Comparison of ENCODE assay signal across 8 cellular contexts in genomic region chr2:27379383-27379839, GRCh38. TPM values are rescaled to one million over a fixed set of nuclear protein-coding genes. Genes with fewer than 3 reads are reported as not detected.
DNase-seq lines count a peak whose midpoint lies in the region; ATAC-seq and TF ChIP-seq lines count a peak whose summit lies in the region.

No MANE protein-coding gene starts in this region.

- no peak for TF ChIP-seq EP300 in stomach (IDR thresholded peaks at IDR 0.05)

- ATAC-seq in GM21737 (IDR thresholded peaks at IDR 0.05; ENCODE audit: unreplicated experiment), result no peak
- ATAC-seq in HG03457 (IDR thresholded peaks at IDR 0.05; ENCODE audit: unreplicated experiment), result no peak

- intact Hi-C loops in stomach (cut with DNase I; ENCODE audit: low total_unique reads), result no loop called here

- peaks cover 63% of the 10 kb centered on the region for H3K36me3 ChIP-seq in iPS-15b (ENCODE audit: control insufficient read depth, insufficient read depth, low read length)
- peaks cover 53 to 76% (median 73%) of the 10 kb centered on the region in 4 donors for H3K36me3 ChIP-seq in stomach

- no peaks in the 10 kb centered on the region for H3K9me3 ChIP-seq in iPS-15b (ENCODE audit: control insufficient read depth, insufficient read depth, low read length)
- no peaks in the 10 kb centered on the region for H3K9me3 ChIP-seq in stomach

- no peak for TF ChIP-seq POLR2A in stomach (IDR thresholded peaks at IDR 0.05)

- H3K27me3 ChIP-seq in iPS-15b (ENCODE audit: control insufficient read depth, insufficient read depth, low read length) (no peaks in the 10 kb centered on the region), stomach (no peaks in the 10 kb centered on the region)

- H3K4me1 ChIP-seq in iPS-15b (ENCODE audit: control insufficient read depth, insufficient read depth, low read length) (peaks cover 9% of the 10 kb centered on the region), stomach (peaks cover 23 to 46% (median 41%) of the 10 kb centered on the region in 4 donors)

- peak; percentile 32 for DNase-seq in NOMO-1 treated with DMSO at 0.1 percent for 48 hours (lab: John Stamatoyannopoulos, UW; ENCODE audit: unreplicated experiment)
- DNase-seq in NOMO-1 treated with dmso at 0.1 percent for 144 hours (lab: John Stamatoyannopoulos, UW; ENCODE audit: unreplicated experiment), result no peak
- DNase-seq in activated CD4-positive, alpha-beta memory T cell treated with anti-CD3 and anti-CD28 coated beads, Interleukin-2, amount 10 ng/mL, durations not matched to agents 7 days and 5 days, result no peak
- DNase-seq in stomach, result no peak
- no peak for DNase-seq in activated CD8-positive, alpha-beta memory T cell treated with anti-CD3 and anti-CD28 coated beads, Interleukin-2, amount 50 U/mL, for 4 hours

- TF ChIP-seq CTCF in stomach (IDR thresholded peaks at IDR 0.05), result no peak

- peak overlapping the region; percentile 97 for H3K9ac ChIP-seq in iPS-15b (ENCODE audit: low read depth, low read length)

- peak overlapping the region in 4 of 5 donors; percentile 91 to 99 (median 94) for H3K27ac ChIP-seq in stomach

- WGBS in stomach, 5 donors, result 40 to 59% (median 55%) methylated on average over 2 of the region's 2 CpGs

- peak overlapping the region; percentile 87 for H3K4me3 Mint-ChIP-seq in activated CD4-positive, alpha-beta memory T cell treated with anti-CD3 and anti-CD28 coated beads, Interleukin-2, amount 10 ng/mL, durations not matched to agents 7 days and 5 days

- CTCF ChIA-PET in activated CD4-positive, alpha-beta memory T cell treated with anti-CD3 and anti-CD28 coated beads, Interleukin-2, amount 10 ng/mL, durations not matched to agents 7 days and 5 days (lab: Charles Lee), result interaction anchor here (1.0 to 3.4 kb wide), 7 partner anchors 8 to 304 kb away, joined by 3 to 14 read pairs (median 6); partner anchors contain the start of genes EIF2B4, GTF3C2 and SNX17

- peaks cover 84% of the 10 kb centered on the region for H3K36me3 Mint-ChIP-seq in activated CD4-positive, alpha-beta memory T cell treated with anti-CD3 and anti-CD28 coated beads, Interleukin-2, amount 10 ng/mL, durations not matched to agents 7 days and 5 days (ENCODE audit: low read depth)

- no peaks in the 10 kb centered on the region for H3K27me3 Mint-ChIP-seq in activated CD4-positive, alpha-beta memory T cell treated with anti-CD3 and anti-CD28 coated beads, Interleukin-2, amount 10 ng/mL, durations not matched to agents 7 days and 5 days

- H3K27ac Mint-ChIP-seq in activated CD4-positive, alpha-beta memory T cell treated with anti-CD3 and anti-CD28 coated beads, Interleukin-2, amount 10 ng/mL, durations not matched to agents 7 days and 5 days, result peak overlapping the region; percentile 92

- peaks cover 37% of the 10 kb centered on the region for H3K4me1 Mint-ChIP-seq in activated CD4-positive, alpha-beta memory T cell treated with anti-CD3 and anti-CD28 coated beads, Interleukin-2, amount 10 ng/mL, durations not matched to agents 7 days and 5 days

- POLR2A ChIA-PET in activated CD4-positive, alpha-beta memory T cell treated with anti-CD3 and anti-CD28 coated beads, Interleukin-2, amount 10 ng/mL, durations not matched to agents 7 days and 5 days (lab: Charles Lee), result interaction anchor here (0.7 to 5.1 kb wide), 13 partner anchors 9 to 404 kb away, joined by 3 to 96 read pairs (median 10); partner anchors contain the start of genes CCDC121, EIF2B4, GPN1 and GTF3C2

- H3K9me3 Mint-ChIP-seq in activated CD4-positive, alpha-beta memory T cell treated with anti-CD3 and anti-CD28 coated beads, Interleukin-2, amount 10 ng/mL, durations not matched to agents 7 days and 5 days, result no peaks in the 10 kb centered on the region

- peak overlapping the region; percentile 95 for H3K4me3 ChIP-seq in iPS-15b (ENCODE audit: low read depth, low read length)
- H3K4me3 ChIP-seq in stomach, result peak overlapping the region; percentile 71 to 83 (median 76)

RNA-seq across cellular contexts. Expression of gene ZNF513, which starts 1.1 kb away (rescaled TPM):
- 10 to 100 TPM; 15.6 to 16.7 TPM for total RNA-seq in activated CD4-positive, alpha-beta memory T cell treated with anti-CD3 and anti-CD28 coated beads, Interleukin-2, amount 10 ng/mL, durations not matched to agents 7 days and 5 days
- 10 to 100 TPM; 10.3 to 58.9 (median 19.1) TPM for total RNA-seq in stomach
- polyA plus RNA-seq in stomach, result 10 to 100 TPM; 12.4 to 23.6 (median 15.4) TPM

RNA-seq across cellular contexts. Expression of gene SNX17, which starts 9.0 kb away (rescaled TPM):
- total RNA-seq in activated CD4-positive, alpha-beta memory T cell treated with anti-CD3 and anti-CD28 coated beads, Interleukin-2, amount 10 ng/mL, durations not matched to agents 7 days and 5 days, result 100 to 1,000 TPM; 116 to 123 TPM
- 10 to 100 TPM; 28.6 to 70.4 (median 67.2) TPM for total RNA-seq in stomach
- polyA plus RNA-seq in stomach, result 10 to 100 TPM; 58.3 to 70.2 (median 68.9) TPM

RNA-seq across cellular contexts. Expression of gene EIF2B4, which starts 9.3 kb away (rescaled TPM):
- total RNA-seq in activated CD4-positive, alpha-beta memory T cell treated with anti-CD3 and anti-CD28 coated beads, Interleukin-2, amount 10 ng/mL, durations not matched to agents 7 days and 5 days, result 10 to 100 TPM; 34.1 to 36.9 TPM
- total RNA-seq in stomach, result 10 to 100 TPM; 16.2 to 42.2 (median 27.2) TPM
- 10 to 100 TPM; 42.0 to 63.9 (median 51.1) TPM for polyA plus RNA-seq in stomach

RNA-seq across cellular contexts. Expression of gene GTF3C2, which starts 22.8 kb away (rescaled TPM):
- 10 to 100 TPM; 49.0 to 49.1 TPM for total RNA-seq in activated CD4-positive, alpha-beta memory T cell treated with anti-CD3 and anti-CD28 coated beads, Interleukin-2, amount 10 ng/mL, durations not matched to agents 7 days and 5 days
- total RNA-seq in stomach, result 100 to 1,000 TPM in 1 of 5 donors, 10 to 100 TPM in 4; 25.7 to 125 (median 62.6) TPM
- polyA plus RNA-seq in stomach, result 10 to 100 TPM; 18.8 to 37.1 (median 28.3) TPM

RNA-seq across cellular contexts. Expression of gene PPM1G, which starts 30.0 kb away (rescaled TPM):
- 100 to 1,000 TPM; 119 to 122 TPM for total RNA-seq in activated CD4-positive, alpha-beta memory T cell treated with anti-CD3 and anti-CD28 coated beads, Interleukin-2, amount 10 ng/mL, durations not matched to agents 7 days and 5 days
- total RNA-seq in stomach, result 10 to 100 TPM; 10.5 to 44.6 (median 42.9) TPM
- 10 to 100 TPM; 40.0 to 49.8 (median 47.2) TPM for polyA plus RNA-seq in stomach
